In genomic region chr5:178839319-178839704, GRCh38 we compare ENCODE assay signal across 8 cellular contexts. TPM values are rescaled to one million over a fixed set of nuclear protein-coding genes. Genes with fewer than 3 reads are reported as not detected.
A peak's percentile ranks its signal among the peaks of the same experiment; 100 is the strongest.
DNase-seq lines count a peak whose midpoint lies in the region; ATAC-seq, FAIRE-seq and TF ChIP-seq lines count a peak whose summit lies in the region.

No MANE protein-coding gene starts in this region.

- no peaks in the 10 kb centered on the region for H3K4me1 ChIP-seq in psoas muscle

- no peaks in the 10 kb centered on the region for H3K36me3 ChIP-seq in psoas muscle (ENCODE audit: insufficient read depth in 1 of 2, low read depth in 1 of 2)

- 20 to 57% (median 21%) methylated on average over 6 of the region's 6 CpGs for WGBS in psoas muscle, 3 donors

- intact Hi-C loops in Right ventricle myocardium inferior (cut with DNase I): no loop called here
- intact Hi-C loops in psoas muscle (cut with DNase I): no loop called here

- peak; percentile 34; the same call in 1 of the 3 replicates for TF ChIP-seq CTCF in GM12872 (IDR thresholded peaks at IDR 0.05; ENCODE audit: insufficient read depth, low read depth, low read length)
- TF ChIP-seq CTCF in psoas muscle (IDR thresholded peaks at IDR 0.05): peak; percentile 39

- FAIRE-seq in urothelium cell line (lab: Jason Lieb, UNC): no peak

- no peaks in the 10 kb centered on the region for H3K9me3 ChIP-seq in psoas muscle

- H3K27me3 ChIP-seq in psoas muscle (ENCODE audit: insufficient read depth in 3 of 3, low read length in 2 of 3): no peaks in the 10 kb centered on the region

- no peak overlapping the region for H3K27ac ChIP-seq in psoas muscle

- ATAC-seq in Right ventricle myocardium inferior (peak; percentile 70), psoas muscle (no peak), GM21619 (IDR thresholded peaks at IDR 0.05; ENCODE audit: unreplicated experiment) (no peak), GM21717 (IDR thresholded peaks at IDR 0.05; ENCODE audit: unreplicated experiment) (no peak)

- DNase-seq in NCI-H2227 treated with DMSO at 0.1 percent for 48 hours (lab: John Stamatoyannopoulos, UW): peak; percentile 4
- DNase-seq in activated T-cell treated with anti-CD3 and anti-CD28 coated beads, Interleukin-2, amount 50 U/mL, for 1 hour: peak; percentile 56
- no peak for DNase-seq in Right ventricle myocardium inferior (ENCODE audit: missing footprints)
- peak in 1 of 2 donors; percentile 34 for DNase-seq in psoas muscle
- DNase-seq in urothelium cell line (ENCODE audit: low spot score): no peak

- H3K4me3 ChIP-seq in psoas muscle: no peak overlapping the region

RNA-seq across cellular contexts. Expression of gene ZNF354B, which starts 20.4 kb away (rescaled TPM):
- total RNA-seq in Right ventricle myocardium inferior (6.0 TPM), psoas muscle (1 to 10 TPM; 5.5 to 7.2 (median 6.1) TPM)
- polyA plus RNA-seq in psoas muscle: 1 to 10 TPM; 1.7 to 5.4 (median 2.9) TPM

RNA-seq across cellular contexts. Expression of gene ZFP2, which starts 56.4 kb away (rescaled TPM):
- total RNA-seq in Right ventricle myocardium inferior: 0.70 TPM
- total RNA-seq in psoas muscle: 1 to 10 TPM in 3 of 4 donors, under 1 TPM in 1; 0.71 to 1.6 (median 1.2) TPM
- polyA plus RNA-seq in psoas muscle: 1 to 10 TPM in 2 of 3 donors, under 1 TPM in 1; 0.48 to 4.4 (median 1.5) TPM

Comparison
In these comparisons a context has a peak if more than half of its experiments do, and no peak if none do; other contexts are left out.
1. DNase-seq: peak in NCI-H2227 treated with DMSO at 0.1 percent for 48 hours (single experiment) and activated T-cell treated with anti-CD3 and anti-CD28 coated beads, Interleukin-2, amount 50 U/mL, for 1 hour (single experiment); none in Right ventricle myocardium inferior (single experiment) and urothelium cell line (single experiment).